In the genomic region with DNA sequence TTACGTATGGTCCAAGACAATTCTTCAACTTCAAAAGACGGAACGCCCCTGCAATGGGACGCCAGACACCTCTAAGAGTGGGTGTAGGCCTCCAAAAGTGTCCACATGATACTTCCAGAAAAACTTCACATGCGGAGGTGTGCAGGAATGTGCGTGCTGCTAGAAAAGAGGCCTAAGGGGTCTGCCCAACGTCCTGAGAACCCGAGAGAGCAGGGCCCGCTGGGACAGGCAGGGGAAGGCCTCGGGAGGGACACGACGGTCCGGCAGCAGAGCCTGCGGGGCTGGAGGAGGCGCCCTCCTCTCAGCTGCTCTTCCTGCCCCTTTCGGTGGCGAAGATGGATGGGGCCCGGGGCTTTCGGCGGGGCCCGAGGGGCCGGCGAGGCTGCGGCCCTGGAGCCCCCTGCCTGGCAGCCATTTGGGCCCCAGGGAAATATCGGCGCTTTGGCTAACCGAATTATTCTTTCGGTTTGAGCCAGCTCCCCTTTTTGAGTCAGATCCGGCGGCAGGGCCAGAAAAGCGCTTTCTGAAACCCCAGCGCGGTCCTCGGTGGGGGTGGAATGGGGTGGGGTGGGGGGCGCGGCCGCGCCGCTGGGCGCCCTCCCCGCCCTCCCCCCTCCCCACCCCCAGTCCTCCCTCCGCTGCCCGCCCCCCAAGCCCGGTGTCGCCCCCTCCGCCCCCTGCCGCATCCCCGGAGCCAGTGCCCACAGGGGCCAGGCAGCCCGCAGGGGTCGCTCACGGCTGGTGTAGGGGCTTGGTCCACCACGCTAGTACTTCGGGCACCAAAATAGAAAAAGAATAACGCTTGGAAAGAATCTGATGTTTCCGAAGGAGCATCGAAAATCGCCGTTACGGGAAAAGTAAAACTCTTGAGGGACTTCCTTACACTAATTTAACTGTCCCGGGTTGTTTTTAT, we compare ENCODE assay signal across 7 cellular contexts. TPM values are rescaled to one million over a fixed set of nuclear protein-coding genes. Genes with fewer than 3 reads are reported as not detected.
DNase-seq lines count a peak whose midpoint lies in the region; ATAC-seq and TF ChIP-seq lines count a peak whose summit lies in the region.

No MANE protein-coding gene starts in this region.

- ATAC-seq in GM19328 (IDR thresholded peaks at IDR 0.05; ENCODE audit: unreplicated experiment) (peak; percentile 40), left lobe of liver (peak; percentile 21)

- H3K27me3 ChIP-seq in ascending aorta, result no peaks in the 10 kb centered on the region

- no peaks in the 10 kb centered on the region for H3K9me3 ChIP-seq in ascending aorta

- H3K4me3 ChIP-seq in ascending aorta, result peak overlapping the region; percentile 68 to 69

- DNase-seq in RPMI8226, result peak; percentile 76
- DNase-seq in ascending aorta (ENCODE audit: low spot score in 2 of 2), result peak in 1 of 2 donors; percentile 86
- no peak for DNase-seq in left lobe of liver (ENCODE audit: low spot score)
- peak; percentile 38 for DNase-seq in stimulated activated CD8-positive, alpha-beta memory T cell treated with anti-CD3 and anti-CD28 coated beads, Interleukin-15, amount 100 ng/mL, for 24 hours (ENCODE audit: low read depth)
- DNase-seq in epidermal melanocyte (ENCODE audit: insufficient read length, low spot score), result no peak
- DNase-seq in mesenteric fat pad (ENCODE audit: low spot score), result no peak

- H3K4me1 ChIP-seq in ascending aorta, result peaks cover 29 to 48% of the 10 kb centered on the region in 2 donors

- H3K36me3 ChIP-seq in ascending aorta, result no peaks in the 10 kb centered on the region

- TF ChIP-seq CTCF in ascending aorta (IDR thresholded peaks at IDR 0.05), result peak in 2 of 3 experiments; percentile 49 to 56

- H3K27ac ChIP-seq in ascending aorta, result peak overlapping the region; percentile 96 to 99

- intact Hi-C loops in ascending aorta (cut with DNase I), result loop anchor here (1.0 to 5.0 kb wide), 4 partner anchors 19 to 320 kb away; partner anchors contain the start of gene STARD7

RNA-seq across cellular contexts. Expression of gene ARID5A, which starts 9.2 kb away (rescaled TPM):
- 267 TPM for total RNA-seq in ascending aorta
- 18.9 TPM for total RNA-seq in left lobe of liver
- total RNA-seq in mesenteric fat pad, result 50.9 TPM

RNA-seq across cellular contexts. Expression of gene NEURL3, which starts 22.2 kb away (rescaled TPM):
- total RNA-seq in ascending aorta (not detected), left lobe of liver (0.43 TPM), mesenteric fat pad (not detected)

Comparison
In these comparisons a context has a peak if more than half of its experiments do, and no peak if none do; other contexts are left out.
1. DNase-seq: peak in RPMI8226 (single experiment) and stimulated activated CD8-positive, alpha-beta memory T cell treated with anti-CD3 and anti-CD28 coated beads, Interleukin-15, amount 100 ng/mL, for 24 hours (single experiment); none in left lobe of liver (single experiment), epidermal melanocyte (single experiment) and mesenteric fat pad (single experiment).